In the genomic region with DNA sequence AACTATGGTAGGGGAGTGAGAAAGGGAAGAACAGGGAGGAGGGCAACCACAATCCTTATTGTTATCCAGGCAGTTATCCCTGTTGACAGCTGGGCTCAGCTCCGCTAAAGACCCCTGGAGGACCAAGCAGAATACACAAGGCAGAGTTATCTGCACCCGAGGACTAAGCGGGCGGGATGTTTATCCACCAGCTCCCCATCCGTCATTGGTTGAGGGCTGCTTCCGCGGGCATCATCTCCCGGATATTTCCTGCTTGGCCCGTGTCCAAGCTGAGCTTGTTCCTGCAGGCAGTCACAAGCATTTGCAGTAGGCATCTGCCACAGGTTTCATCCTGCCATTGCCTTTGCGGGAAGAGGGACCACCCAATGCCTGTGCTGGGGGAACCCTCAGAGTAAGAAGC, we compare ENCODE assay signal across 11 cellular contexts.
DNase-seq lines count a peak whose midpoint lies in the region; ATAC-seq and TF ChIP-seq lines count a peak whose summit lies in the region.
"Had no signal": no experiment of that assay in that cellular context is flagged by ENCODE, and none has a peak within 500 bp of the region (broad histone marks: within the 10 kb centered on the region; RNA-seq: fewer than 3 reads in every experiment).

No MANE protein-coding gene starts in this region.

- TF ChIP-seq POLR2A in thyroid gland (IDR thresholded peaks at IDR 0.05): no peak

- no peak for TF ChIP-seq CTCF in endothelial cell (IDR thresholded peaks at IDR 0.05; ENCODE audit: unreplicated experiment)
- TF ChIP-seq CTCF in thyroid gland (IDR thresholded peaks at IDR 0.05): no peak

- H3K36me3 ChIP-seq in thyroid gland: no peaks in the 10 kb centered on the region
- H3K36me3 ChIP-seq: BLaER1 treated with 17β-estradiol and CSF1 and Interleukin-3, amounts not matched to agents 10 nM and 100 nM had no signal

- no peaks in the 10 kb centered on the region for H3K4me1 ChIP-seq in thyroid gland

- peaks cover 3% of the 10 kb centered on the region for H3K36me3 Mint-ChIP-seq in endothelial cell (ENCODE audit: low read depth, unreplicated experiment)
- H3K36me3 Mint-ChIP-seq in activated CD4-positive, alpha-beta T cell treated with anti-CD3 and anti-CD28 coated beads, Interleukin-2, amount 10 ng/mL, durations not matched to agents 24 days and 14 days (ENCODE audit: low read depth): no peaks in the 10 kb centered on the region

- no peaks in the 10 kb centered on the region for H3K9me3 ChIP-seq in thyroid gland
- H3K9me3 ChIP-seq: BLaER1 treated with 17β-estradiol and CSF1 and Interleukin-3, amounts not matched to agents 10 nM and 100 nM had no signal

- DNase-seq in SIG-M5 treated with dmso at 0.1 percent for 504 hours (lab: John Stamatoyannopoulos, UW; ENCODE audit: unreplicated experiment) (peak; percentile 4), SIG-M5 (lab: John Stamatoyannopoulos, UW) (no peak), NCI-H510A treated with DMSO at 0.1 percent for 48 hours (lab: John Stamatoyannopoulos, UW) (peak; percentile 6), endothelial cell (ENCODE audit: low spot score) (peak; percentile 57), thyroid gland (peak; percentile 6 to 10)
- no peak for DNase-seq in stimulated activated CD4-positive, alpha-beta T cell treated with anti-CD3 and anti-CD28 coated beads, Interleukin-2, amount 100 ng/mL, for 24 hours
- DNase-seq in activated CD4-positive, alpha-beta T cell treated with anti-CD3 and anti-CD28 coated beads, Interleukin-2, amount 10 ng/mL, durations not matched to agents 24 days and 14 days: no peak
- DNase-seq: NCI-H1092, SW 1271 had no signal

- H3K27me3 ChIP-seq in thyroid gland: no peaks in the 10 kb centered on the region
- H3K27me3 ChIP-seq: BLaER1 treated with 17β-estradiol and CSF1 and Interleukin-3, amounts not matched to agents 10 nM and 100 nM had no signal

- H3K27ac Mint-ChIP-seq in endothelial cell (ENCODE audit: unreplicated experiment): no peak overlapping the region
- no peak overlapping the region for H3K27ac Mint-ChIP-seq in activated CD4-positive, alpha-beta T cell treated with anti-CD3 and anti-CD28 coated beads, Interleukin-2, amount 10 ng/mL, durations not matched to agents 24 days and 14 days

- H3K27ac ChIP-seq in thyroid gland: no peak overlapping the region
- H3K27ac ChIP-seq: BLaER1 treated with 17β-estradiol and CSF1 and Interleukin-3, amounts not matched to agents 10 nM and 100 nM had no signal

- peaks cover 4% of the 10 kb centered on the region for H3K27me3 Mint-ChIP-seq in endothelial cell (ENCODE audit: unreplicated experiment)
- H3K27me3 Mint-ChIP-seq in activated CD4-positive, alpha-beta T cell treated with anti-CD3 and anti-CD28 coated beads, Interleukin-2, amount 10 ng/mL, durations not matched to agents 24 days and 14 days: peaks cover 1% of the 10 kb centered on the region

- no peaks in the 10 kb centered on the region for H3K9me3 Mint-ChIP-seq in endothelial cell (ENCODE audit: unreplicated experiment)
- H3K9me3 Mint-ChIP-seq in activated CD4-positive, alpha-beta T cell treated with anti-CD3 and anti-CD28 coated beads, Interleukin-2, amount 10 ng/mL, durations not matched to agents 24 days and 14 days: no peaks in the 10 kb centered on the region

- 8 to 25% methylated on average over 4 to 10 of the region's 10 CpGs for WGBS in thyroid gland, 2 donors

- intact Hi-C loops in thyroid gland (cut with DNase I): no loop called here
- intact Hi-C loops in activated CD4-positive, alpha-beta T cell treated with anti-CD3 and anti-CD28 coated beads, Interleukin-2, amount 10 ng/mL, durations not matched to agents 24 days and 14 days (cut with micrococcal nuclease): no loop called here

- peaks cover 11% of the 10 kb centered on the region for H3K4me1 Mint-ChIP-seq in endothelial cell (ENCODE audit: unreplicated experiment)
- H3K4me1 Mint-ChIP-seq in activated CD4-positive, alpha-beta T cell treated with anti-CD3 and anti-CD28 coated beads, Interleukin-2, amount 10 ng/mL, durations not matched to agents 24 days and 14 days: no peaks in the 10 kb centered on the region

- no peak overlapping the region for H3K4me3 ChIP-seq in thyroid gland (replicated peaks in 1 of 3)
- H3K4me3 ChIP-seq: BLaER1 treated with 17β-estradiol and CSF1 and Interleukin-3, amounts not matched to agents 10 nM and 100 nM had no signal

- H3K4me3 Mint-ChIP-seq in endothelial cell (ENCODE audit: unreplicated experiment): no peak overlapping the region
- no peak overlapping the region for H3K4me3 Mint-ChIP-seq in activated CD4-positive, alpha-beta T cell treated with anti-CD3 and anti-CD28 coated beads, Interleukin-2, amount 10 ng/mL, durations not matched to agents 24 days and 14 days

- ATAC-seq in HG03280 (IDR thresholded peaks at IDR 0.05; ENCODE audit: unreplicated experiment): no peak

Comparison
In these comparisons a context has a peak if more than half of its experiments do, and no peak if none do; other contexts are left out.
1. DNase-seq: peak in SIG-M5 treated with dmso at 0.1 percent for 504 hours (single experiment), NCI-H510A treated with DMSO at 0.1 percent for 48 hours (single experiment), endothelial cell (single experiment) and thyroid gland (2 of 2); none in SIG-M5 (single experiment), stimulated activated CD4-positive, alpha-beta T cell treated with anti-CD3 and anti-CD28 coated beads, Interleukin-2, amount 100 ng/mL, for 24 hours (0 of 2) and activated CD4-positive, alpha-beta T cell treated with anti-CD3 and anti-CD28 coated beads, Interleukin-2, amount 10 ng/mL, durations not matched to agents 24 days and 14 days (single experiment).